ENCODE assay signal across 3 cellular contexts in the genomic region with DNA sequence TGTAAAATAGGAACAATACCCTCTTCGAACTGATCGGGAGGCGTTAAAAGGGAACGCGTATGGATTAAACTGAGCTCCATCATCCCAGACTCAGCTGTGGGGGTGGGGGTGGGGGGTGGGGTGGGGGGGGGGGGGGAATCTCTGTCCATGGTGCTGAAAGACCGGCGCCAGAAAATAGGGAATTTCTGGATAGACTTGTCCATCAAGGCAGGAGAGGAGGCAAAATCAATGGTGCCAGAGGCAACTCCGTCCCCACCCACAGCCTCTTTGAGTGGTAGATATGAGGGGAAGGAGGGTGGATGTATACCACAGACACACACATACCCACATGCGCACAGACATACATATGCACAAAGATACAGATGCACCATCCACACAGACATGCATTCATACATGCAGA.
TF ChIP-seq lines count a peak whose summit lies in the region.

No MANE protein-coding gene starts in this region.

TF ChIP-seq in A549, 52 proteins besides CTCF, POLR2A, EP300 and RAD21:
- TF ChIP-seq, protein P1, sequence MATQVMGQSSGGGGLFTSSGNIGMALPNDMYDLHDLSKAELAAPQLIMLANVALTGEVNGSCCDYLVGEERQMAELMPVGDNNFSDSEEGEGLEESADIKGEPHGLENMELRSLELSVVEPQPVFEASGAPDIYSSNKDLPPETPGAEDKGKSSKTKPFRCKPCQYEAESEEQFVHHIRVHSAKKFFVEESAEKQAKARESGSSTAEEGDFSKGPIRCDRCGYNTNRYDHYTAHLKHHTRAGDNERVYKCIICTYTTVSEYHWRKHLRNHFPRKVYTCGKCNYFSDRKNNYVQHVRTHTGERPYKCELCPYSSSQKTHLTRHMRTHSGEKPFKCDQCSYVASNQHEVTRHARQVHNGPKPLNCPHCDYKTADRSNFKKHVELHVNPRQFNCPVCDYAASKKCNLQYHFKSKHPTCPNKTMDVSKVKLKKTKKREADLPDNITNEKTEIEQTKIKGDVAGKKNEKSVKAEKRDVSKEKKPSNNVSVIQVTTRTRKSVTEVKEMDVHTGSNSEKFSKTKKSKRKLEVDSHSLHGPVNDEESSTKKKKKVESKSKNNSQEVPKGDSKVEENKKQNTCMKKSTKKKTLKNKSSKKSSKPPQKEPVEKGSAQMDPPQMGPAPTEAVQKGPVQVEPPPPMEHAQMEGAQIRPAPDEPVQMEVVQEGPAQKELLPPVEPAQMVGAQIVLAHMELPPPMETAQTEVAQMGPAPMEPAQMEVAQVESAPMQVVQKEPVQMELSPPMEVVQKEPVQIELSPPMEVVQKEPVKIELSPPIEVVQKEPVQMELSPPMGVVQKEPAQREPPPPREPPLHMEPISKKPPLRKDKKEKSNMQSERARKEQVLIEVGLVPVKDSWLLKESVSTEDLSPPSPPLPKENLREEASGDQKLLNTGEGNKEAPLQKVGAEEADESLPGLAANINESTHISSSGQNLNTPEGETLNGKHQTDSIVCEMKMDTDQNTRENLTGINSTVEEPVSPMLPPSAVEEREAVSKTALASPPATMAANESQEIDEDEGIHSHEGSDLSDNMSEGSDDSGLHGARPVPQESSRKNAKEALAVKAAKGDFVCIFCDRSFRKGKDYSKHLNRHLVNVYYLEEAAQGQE (IDR thresholded peaks at IDR 0.05), result peak; percentile 80
- TF ChIP-seq CHD2 (IDR thresholded peaks at IDR 0.05; ENCODE audit: low read length, partially characterized antibody), result no peak

TF ChIP-seq in HCT116, 20 proteins besides CTCF, POLR2A, EP300 and RAD21 (continued from another document):
- TF ChIP-seq, protein P1 (IDR thresholded peaks at IDR 0.05; ENCODE audit: low read depth), result peak; percentile 55

TF ChIP-seq in WTC11, 78 proteins besides CTCF, POLR2A, EP300 and RAD21:
- TF ChIP-seq, protein P2, sequence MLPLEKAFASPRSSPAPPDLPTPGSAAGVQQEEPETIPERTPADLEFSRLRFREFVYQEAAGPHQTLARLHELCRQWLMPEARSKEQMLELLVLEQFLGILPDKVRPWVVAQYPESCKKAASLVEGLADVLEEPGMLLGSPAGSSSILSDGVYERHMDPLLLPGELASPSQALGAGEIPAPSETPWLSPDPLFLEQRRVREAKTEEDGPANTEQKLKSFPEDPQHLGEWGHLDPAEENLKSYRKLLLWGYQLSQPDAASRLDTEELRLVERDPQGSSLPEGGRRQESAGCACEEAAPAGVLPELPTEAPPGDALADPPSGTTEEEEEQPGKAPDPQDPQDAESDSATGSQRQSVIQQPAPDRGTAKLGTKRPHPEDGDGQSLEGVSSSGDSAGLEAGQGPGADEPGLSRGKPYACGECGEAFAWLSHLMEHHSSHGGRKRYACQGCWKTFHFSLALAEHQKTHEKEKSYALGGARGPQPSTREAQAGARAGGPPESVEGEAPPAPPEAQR (CRISPR knock-in tag; IDR thresholded peaks at IDR 0.05), result no peak
- TF ChIP-seq RORB (CRISPR knock-in tag; IDR thresholded peaks at IDR 0.05), result no peak
- no peak for TF ChIP-seq ZNF423 (CRISPR knock-in tag; IDR thresholded peaks at IDR 0.05)
- TF ChIP-seq SMAD4 (CRISPR knock-in tag; IDR thresholded peaks at IDR 0.05), result no peak
- TF ChIP-seq, protein P3, sequence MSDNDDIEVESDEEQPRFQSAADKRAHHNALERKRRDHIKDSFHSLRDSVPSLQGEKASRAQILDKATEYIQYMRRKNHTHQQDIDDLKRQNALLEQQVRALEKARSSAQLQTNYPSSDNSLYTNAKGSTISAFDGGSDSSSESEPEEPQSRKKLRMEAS (CRISPR knock-in tag; IDR thresholded peaks at IDR 0.05), result no peak
- no peak for TF ChIP-seq SMAD3 (CRISPR knock-in tag; IDR thresholded peaks at IDR 0.05; ENCODE audit: borderline replicate concordance)
- TF ChIP-seq, protein P4, sequence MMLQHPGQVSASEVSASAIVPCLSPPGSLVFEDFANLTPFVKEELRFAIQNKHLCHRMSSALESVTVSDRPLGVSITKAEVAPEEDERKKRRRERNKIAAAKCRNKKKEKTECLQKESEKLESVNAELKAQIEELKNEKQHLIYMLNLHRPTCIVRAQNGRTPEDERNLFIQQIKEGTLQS (CRISPR knock-in tag; conservative IDR thresholded peaks at IDR 0.05), result no peak
- TF ChIP-seq IRF2 (CRISPR knock-in tag; IDR thresholded peaks at IDR 0.05; ENCODE audit: borderline replicate concordance, low read depth), result no peak
- no peak for TF ChIP-seq JAZF1 (CRISPR knock-in tag; IDR thresholded peaks at IDR 0.05)
- no peak for TF ChIP-seq KAT7 (CRISPR knock-in tag; IDR thresholded peaks at IDR 0.05; ENCODE audit: borderline replicate concordance)
- TF ChIP-seq ZNF219 (CRISPR knock-in tag; IDR thresholded peaks at IDR 0.05; ENCODE audit: borderline replicate concordance), result no peak
